Comparison of ENCODE assay signal across 8 cellular contexts in genomic region chr9:127877566-127877998, GRCh38. TPM values are rescaled to one million over a fixed set of nuclear protein-coding genes. Genes with fewer than 3 reads are reported as not detected.
DNase-seq lines count a peak whose midpoint lies in the region; ATAC-seq, FAIRE-seq and TF ChIP-seq lines count a peak whose summit lies in the region.

Gene AK1 (minus strand): TSS chr9:127877675. CDS start chr9:127874617, 3,058 bp downstream.

- in situ Hi-C loops in astrocyte of the spinal cord (cut with HindIII; ENCODE audit: low sequenced_read_pairs), result no loop called here

- H3K4me2 ChIP-seq in hepatocyte, result peak within 1 kb of the TSS; percentile 88

- H3K9me3 ChIP-seq in hepatocyte (ENCODE audit: low read depth), result no peaks in the 10 kb centered on the region

- peak within 1 kb of the TSS; percentile 94 for H2AFZ ChIP-seq in hepatocyte

- peak within 1 kb of the TSS; percentile 13 for H3K27ac ChIP-seq in hepatocyte

- peak; percentile 87 for TF ChIP-seq POLR2A in H54 (IDR thresholded peaks at IDR 0.05; ENCODE audit: low read depth, low read length)

- no peaks in the 10 kb centered on the region for H3K9me2 ChIP-seq in hepatocyte (replicated peaks; ENCODE audit: insufficient read depth)

- DNase-seq in H54 (ENCODE audit: insufficient read length, low spot score) (peak; percentile 85), NCI-H2196 (lab: John Stamatoyannopoulos, UW; ENCODE audit: unreplicated experiment) (peak; percentile 67), astrocyte of the spinal cord (ENCODE audit: low read depth, low spot score) (peak; percentile 51), hepatocyte (ENCODE audit: low spot score) (peak; percentile 86), posterior cingulate gyrus (peak; percentile 88 to 98 (median 90)), DMS114 treated with DMSO at 0.1 percent for 48 hours (lab: John Stamatoyannopoulos, UW; ENCODE audit: unreplicated experiment) (no peak), activated gamma-delta T cell (lab: John Stamatoyannopoulos, UW) (no peak)

- WGBS in hepatocyte (ENCODE audit: low lambda C conversion rate, missing lambda C conversion rate), result 3% methylated on average over 17 of the region's 44 CpGs

- FAIRE-seq in H54 (lab: Jason Lieb, UNC), result no peak

- peaks cover 8% of the 10 kb centered on the region for H3K79me2 ChIP-seq in hepatocyte

- H3K27me3 ChIP-seq in hepatocyte, result no peaks in the 10 kb centered on the region

- no peaks in the 10 kb centered on the region for H3K36me3 ChIP-seq in hepatocyte (replicated peaks; ENCODE audit: insufficient read depth, low read depth)

- peaks cover 30% of the 10 kb centered on the region for H3K4me1 ChIP-seq in hepatocyte (ENCODE audit: insufficient read depth)

- intact Hi-C loops in posterior cingulate gyrus (cut with DNase I), result loop anchor here (10.0 kb wide), 1 partner anchor 73 kb away; the partner anchor contains the start of gene FPGS

- peak within 1 kb of the TSS; percentile 53 for H3K4me3 ChIP-seq in astrocyte of the spinal cord (ENCODE audit: low read depth, low read length)
- peak within 1 kb of the TSS; percentile 78 for H3K4me3 ChIP-seq in hepatocyte

- no peak for TF ChIP-seq CTCF in astrocyte of the spinal cord (IDR thresholded peaks at IDR 0.05; ENCODE audit: low read depth, low read length)
- no peak for TF ChIP-seq CTCF in hepatocyte (IDR thresholded peaks at IDR 0.05; ENCODE audit: poor library complexity)

- no peak for ATAC-seq in HG03354 (IDR thresholded peaks at IDR 0.05; ENCODE audit: poor library complexity, severe bottlenecking, unreplicated experiment)

- no peaks in the 10 kb centered on the region for H4K20me1 ChIP-seq in hepatocyte (ENCODE audit: insufficient read depth, poor library complexity, severe bottlenecking)

RNA-seq across cellular contexts. Expression of gene AK1, which starts in this region (rescaled TPM):
- 28.3 and 39.8 TPM in 2 replicates for total RNA-seq in hepatocyte
- 85.9 and 91.3 TPM in 2 replicates for polyA plus RNA-seq in hepatocyte

Comparison
In these comparisons a context has a peak if more than half of its experiments do, and no peak if none do; other contexts are left out.
1. DNase-seq: peak in H54 (single experiment), NCI-H2196 (single experiment), astrocyte of the spinal cord (single experiment), hepatocyte (single experiment) and posterior cingulate gyrus (10 of 10); none in DMS114 treated with DMSO at 0.1 percent for 48 hours (single experiment) and activated gamma-delta T cell (single experiment).